In genomic region chr22:46250783-46251125, GRCh38 we compare ENCODE assay signal across 9 cellular contexts. TPM values are rescaled to one million over a fixed set of nuclear protein-coding genes. Genes with fewer than 3 reads are reported as not detected.
DNase-seq lines count a peak whose midpoint lies in the region; ATAC-seq lines count a peak whose summit lies in the region.
"Had no signal": no experiment of that assay in that cellular context is flagged by ENCODE, and none has a peak within 500 bp of the region (broad histone marks: within the 10 kb centered on the region; RNA-seq: fewer than 3 reads in every experiment).

No MANE protein-coding gene starts in this region.

- peak overlapping the region; percentile 85 for H3K4me3 Mint-ChIP-seq in activated naive CD8-positive, alpha-beta T cell treated with anti-CD3 and anti-CD28 coated beads, Interleukin-2, amount 10 ng/mL, durations not matched to agents 7 days and 5 days

- H3K27ac ChIP-seq in stomach smooth muscle (ENCODE audit: low read length) = peak overlapping the region; percentile 73

- POLR2A ChIA-PET in activated naive CD8-positive, alpha-beta T cell treated with anti-CD3 and anti-CD28 coated beads, Interleukin-2, amount 10 ng/mL, durations not matched to agents 7 days and 5 days (lab: Charles Lee) = interaction anchor here (0.8 to 1.5 kb wide), 11 partner anchors 11 to 101 kb away, joined by 3 to 12 read pairs (median 7); partner anchors contain the start of genes GTSE1, TRMU and TTC38

- H3K27me3 Mint-ChIP-seq in activated naive CD8-positive, alpha-beta T cell treated with anti-CD3 and anti-CD28 coated beads, Interleukin-2, amount 10 ng/mL, durations not matched to agents 7 days and 5 days = no peaks in the 10 kb centered on the region

- H3K9me3 ChIP-seq in stomach smooth muscle (ENCODE audit: control insufficient read depth in 2 of 2, low read length in 2 of 2) = no peaks in the 10 kb centered on the region

- peak overlapping the region; percentile 86 for H3K27ac Mint-ChIP-seq in activated naive CD8-positive, alpha-beta T cell treated with anti-CD3 and anti-CD28 coated beads, Interleukin-2, amount 10 ng/mL, durations not matched to agents 7 days and 5 days

- peaks cover 20% of the 10 kb centered on the region for H3K4me1 ChIP-seq in stomach smooth muscle (ENCODE audit: control insufficient read depth, insufficient read depth, low read length)

- H3K9me3 Mint-ChIP-seq in activated naive CD8-positive, alpha-beta T cell treated with anti-CD3 and anti-CD28 coated beads, Interleukin-2, amount 10 ng/mL, durations not matched to agents 7 days and 5 days = no peaks in the 10 kb centered on the region

- peaks cover 0 to 2% of the 10 kb centered on the region in 2 donors for H3K36me3 ChIP-seq in stomach smooth muscle (ENCODE audit: control insufficient read depth in 2 of 2, insufficient read depth in 2 of 2, low read length in 2 of 2)

- H3K27me3 ChIP-seq in stomach smooth muscle (ENCODE audit: control insufficient read depth in 1 of 2, insufficient read depth in 2 of 2, low read length in 2 of 2) = no peaks in the 10 kb centered on the region

- no peak for DNase-seq in activated naive CD8-positive, alpha-beta T cell treated with anti-CD3 and anti-CD28 coated beads, Interleukin-2, amount 10 ng/mL, durations not matched to agents 7 days and 5 days
- peak; percentile 40 for DNase-seq in iPS-NIHi11 (ENCODE audit: low spot score)
- no peak for DNase-seq in mucosa of gallbladder (ENCODE audit: low spot score)
- DNase-seq in foreskin melanocyte = no peak
- DNase-seq in GM19238 (ENCODE audit: insufficient read length, low spot score) = no peak

- ATAC-seq in GM18502 (IDR thresholded peaks at IDR 0.05; ENCODE audit: poor library complexity, unreplicated experiment) (peak; percentile 26), HG03196 (IDR thresholded peaks at IDR 0.05; ENCODE audit: unreplicated experiment) (peak; percentile 15)
- peak; percentile 1 for ATAC-seq in activated naive CD8-positive, alpha-beta T cell treated with anti-CD3 and anti-CD28 coated beads, Interleukin-2, amount 10 ng/mL, durations not matched to agents 7 days and 5 days (ENCODE audit: low read depth)

- no peaks in the 10 kb centered on the region for H3K36me3 Mint-ChIP-seq in activated naive CD8-positive, alpha-beta T cell treated with anti-CD3 and anti-CD28 coated beads, Interleukin-2, amount 10 ng/mL, durations not matched to agents 7 days and 5 days

- peak overlapping the region; percentile 82 to 85 for H3K4me3 ChIP-seq in stomach smooth muscle (ENCODE audit: low read length in 2 of 2)

- peaks cover 21% of the 10 kb centered on the region for H3K4me1 Mint-ChIP-seq in activated naive CD8-positive, alpha-beta T cell treated with anti-CD3 and anti-CD28 coated beads, Interleukin-2, amount 10 ng/mL, durations not matched to agents 7 days and 5 days

- H3K9ac ChIP-seq in stomach smooth muscle (ENCODE audit: low read length in 2 of 2) = peak overlapping the region; percentile 84 to 87

RNA-seq across cellular contexts. Expression of gene CDPF1, which starts 0.7 kb away (rescaled TPM):
- total RNA-seq in activated naive CD8-positive, alpha-beta T cell treated with anti-CD3 and anti-CD28 coated beads, Interleukin-2, amount 10 ng/mL, durations not matched to agents 7 days and 5 days = 10 to 100 TPM; 11.2 to 13.6 TPM
- 9.6 TPM for total RNA-seq in mucosa of gallbladder

RNA-seq across cellular contexts. Expression of gene PKDREJ, which starts 12.4 kb away (rescaled TPM):
- total RNA-seq in activated naive CD8-positive, alpha-beta T cell treated with anti-CD3 and anti-CD28 coated beads, Interleukin-2, amount 10 ng/mL, durations not matched to agents 7 days and 5 days = not detected
- 0.32 TPM for total RNA-seq in mucosa of gallbladder
- total RNA-seq: SK-MEL-5 had no signal

RNA-seq across cellular contexts. Expression of gene TTC38, which starts 17.1 kb away (rescaled TPM):
- 10 to 100 TPM; 24.3 to 25.0 TPM for total RNA-seq in activated naive CD8-positive, alpha-beta T cell treated with anti-CD3 and anti-CD28 coated beads, Interleukin-2, amount 10 ng/mL, durations not matched to agents 7 days and 5 days
- total RNA-seq in mucosa of gallbladder = 90.4 TPM

RNA-seq across cellular contexts. Expression of gene GTSE1, which starts 45.9 kb away (rescaled TPM):
- 10 to 100 TPM; 64.9 to 73.8 TPM for total RNA-seq in activated naive CD8-positive, alpha-beta T cell treated with anti-CD3 and anti-CD28 coated beads, Interleukin-2, amount 10 ng/mL, durations not matched to agents 7 days and 5 days
- 1.3 TPM for total RNA-seq in mucosa of gallbladder
